ENCODE assay signal across 9 cellular contexts in the genomic region with DNA sequence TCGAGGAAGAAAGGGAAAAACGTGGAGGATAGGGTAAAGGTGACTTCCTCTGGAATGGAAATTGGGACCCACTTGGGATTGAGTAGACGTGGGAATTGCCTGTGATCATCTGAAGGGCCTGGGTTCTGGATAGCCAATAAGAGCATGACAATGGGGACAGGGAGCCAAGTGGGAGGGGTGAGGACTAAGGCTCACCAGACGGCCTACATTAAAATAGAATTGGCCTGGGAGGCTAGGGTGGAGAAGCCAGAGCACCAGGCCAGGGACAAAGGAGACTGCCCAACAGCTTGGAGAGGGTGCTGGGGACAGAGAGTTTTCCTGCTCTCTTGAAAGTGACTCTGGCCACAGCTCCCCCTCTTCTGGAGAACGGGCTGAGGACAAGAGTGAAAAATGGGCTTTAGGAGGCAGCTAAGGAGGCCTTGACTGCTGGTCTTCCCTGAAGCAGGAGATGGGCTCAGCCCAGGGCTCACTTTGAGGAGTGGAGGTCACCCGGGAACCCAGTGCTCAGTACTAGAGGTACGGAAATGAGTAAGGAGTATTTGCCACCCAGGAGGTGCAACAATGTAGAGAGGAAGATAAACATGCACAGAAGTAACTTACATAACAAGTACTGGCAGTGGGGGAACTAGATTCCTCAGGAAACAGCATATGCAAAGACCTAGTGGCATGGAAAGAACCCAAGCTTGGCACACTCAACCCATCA. TPM values are rescaled to one million over a fixed set of nuclear protein-coding genes. Genes with fewer than 3 reads are reported as not detected.
DNase-seq lines count a peak whose midpoint lies in the region; ATAC-seq and TF ChIP-seq lines count a peak whose summit lies in the region.
"Had no signal": no experiment of that assay in that cellular context is flagged by ENCODE, and none has a peak within 500 bp of the region (broad histone marks: within the 10 kb centered on the region; RNA-seq: fewer than 3 reads in every experiment).

No MANE protein-coding gene starts in this region.

- no peaks in the 10 kb centered on the region for H3K79me2 ChIP-seq in GM23248 (ENCODE audit: insufficient read depth)

- H3K9me3 ChIP-seq in left lung (no peaks in the 10 kb centered on the region), GM23248 (ENCODE audit: low read depth) (no peaks in the 10 kb centered on the region)

- no peaks in the 10 kb centered on the region for H3K9me3 Mint-ChIP-seq in T-helper 1 cell treated with Interleukin-12 subunit alpha and Interleukin-12 subunit beta and Interleukin-4 antibody, amounts not matched to agents 30 μg/mL and 1 μg/mL, for 36 hours
- H3K9me3 Mint-ChIP-seq in chondrocyte (ENCODE audit: low read depth): no peaks in the 10 kb centered on the region

- ATAC-seq in left lung: peak; percentile 72
- ATAC-seq in GM18520 (IDR thresholded peaks at IDR 0.05; ENCODE audit: unreplicated experiment): no peak

- peaks cover 15% of the 10 kb centered on the region for H3K4me1 Mint-ChIP-seq in T-helper 1 cell treated with Interleukin-12 subunit alpha and Interleukin-12 subunit beta and Interleukin-4 antibody, amounts not matched to agents 30 μg/mL and 1 μg/mL, for 36 hours (ENCODE audit: low read depth)
- peaks cover 18% of the 10 kb centered on the region for H3K4me1 Mint-ChIP-seq in chondrocyte (ENCODE audit: low read depth)

- no peaks in the 10 kb centered on the region for H3K27me3 Mint-ChIP-seq in T-helper 1 cell treated with Interleukin-12 subunit alpha and Interleukin-12 subunit beta and Interleukin-4 antibody, amounts not matched to agents 30 μg/mL and 1 μg/mL, for 36 hours (ENCODE audit: low read depth)
- no peaks in the 10 kb centered on the region for H3K27me3 Mint-ChIP-seq in chondrocyte (ENCODE audit: low read depth)

- 50 to 52% methylated on average over 7 of the region's 7 CpGs for WGBS in GM23248 (ENCODE audit: low coverage in 1 of 2, low lambda C conversion rate in 2 of 2, missing lambda C conversion rate in 2 of 2), 2 experiments

- peaks cover 13% of the 10 kb centered on the region for H3K36me3 Mint-ChIP-seq in T-helper 1 cell treated with Interleukin-12 subunit alpha and Interleukin-12 subunit beta and Interleukin-4 antibody, amounts not matched to agents 30 μg/mL and 1 μg/mL, for 36 hours (ENCODE audit: low read depth)
- peaks cover 4% of the 10 kb centered on the region for H3K36me3 Mint-ChIP-seq in chondrocyte (ENCODE audit: low read depth)

- no peaks in the 10 kb centered on the region for H4K20me1 ChIP-seq in GM23248 (ENCODE audit: insufficient read depth)

- no peak overlapping the region for H2AFZ ChIP-seq in GM23248

- H3F3A ChIP-seq in GM23248 (ENCODE audit: insufficient read depth): peaks cover 5% of the 10 kb centered on the region; the same call in 1 of the 2 replicates

- H3K27me3 ChIP-seq in left lung (no peaks in the 10 kb centered on the region), GM23248 (replicated peaks; ENCODE audit: insufficient read depth) (no peaks in the 10 kb centered on the region)

- H3K9me2 ChIP-seq in GM23248 (ENCODE audit: insufficient read depth): no peaks in the 10 kb centered on the region

- intact Hi-C loops in left lung (cut with DNase I): no loop called here

- no peak overlapping the region for H3K9ac ChIP-seq in GM23248

- H3K4me3 Mint-ChIP-seq in T-helper 1 cell treated with Interleukin-12 subunit alpha and Interleukin-12 subunit beta and Interleukin-4 antibody, amounts not matched to agents 30 μg/mL and 1 μg/mL, for 36 hours: no peak overlapping the region
- no peak overlapping the region for H3K4me3 Mint-ChIP-seq in chondrocyte (ENCODE audit: unreplicated experiment)

- TF ChIP-seq CTCF in chondrocyte (IDR thresholded peaks at IDR 0.05): no peak
- TF ChIP-seq CTCF in left lung (IDR thresholded peaks at IDR 0.05): no peak

- H3K36me3 ChIP-seq in left lung: peaks cover 0 to 16% of the 10 kb centered on the region in 2 donors
- no peaks in the 10 kb centered on the region for H3K36me3 ChIP-seq in GM23248 (ENCODE audit: low read depth)

- in situ Hi-C loops in GM23248 (cut with MboI): no loop called here

- peak overlapping the region; percentile 52 for H3K27ac Mint-ChIP-seq in T-helper 1 cell treated with Interleukin-12 subunit alpha and Interleukin-12 subunit beta and Interleukin-4 antibody, amounts not matched to agents 30 μg/mL and 1 μg/mL, for 36 hours
- peak overlapping the region; percentile 2 for H3K27ac Mint-ChIP-seq in chondrocyte (ENCODE audit: unreplicated experiment)

- no peak for DNase-seq in T-helper 1 cell
- DNase-seq in chondrocyte (ENCODE audit: low spot score): no peak
- no peak for DNase-seq in left lung
- DNase-seq in MV-4-11 (lab: John Stamatoyannopoulos, UW): no peak
- no peak for DNase-seq in GM23248
- DNase-seq: NCI-H1694 treated with DMSO at 0.1 percent for 48 hours had no signal

- H3K4me3 ChIP-seq in left lung (no peak overlapping the region), GM23248 (no peak overlapping the region)

- peak overlapping the region; percentile 65 to 85 for H3K27ac ChIP-seq in left lung
- H3K27ac ChIP-seq in temporal lobe (ENCODE audit: low read depth, low read length): peak overlapping the region; percentile 53
- H3K27ac ChIP-seq in GM23248: no peak overlapping the region

- H3K4me1 ChIP-seq in left lung (peaks cover 12 to 47% of the 10 kb centered on the region in 2 donors), GM23248 (ENCODE audit: insufficient read depth) (peaks cover 14% of the 10 kb centered on the region)

- H3K4me2 ChIP-seq in GM23248 (ENCODE audit: unreplicated experiment): no peak overlapping the region

RNA-seq across cellular contexts. Expression of gene INKA2, which starts 18.8 kb away (rescaled TPM):
- total RNA-seq in chondrocyte: 2.8 to 5.4 TPM (median 3.6 TPM) in 3 replicates
- 10 to 100 TPM in 1 of 2 donors, 1 to 10 TPM in 1; 7.2 to 13.8 TPM for total RNA-seq in left lung
- 2.7 TPM for total RNA-seq in temporal lobe
- 0.63 and 1.3 TPM in 2 replicates for total RNA-seq in GM23248 (2014; rRNA removed; shearing (Covaris generic))
- 1.2 and 1.3 TPM in 2 replicates for polyA plus RNA-seq in GM23248 (2016; fragmentation: Nextera tagmentation; extraction: Ambion mirVana)

RNA-seq across cellular contexts. Expression of gene DDX20, which starts 35.3 kb away (rescaled TPM):
- 9.9 to 10.7 TPM (median 10.0 TPM) in 3 replicates for total RNA-seq in chondrocyte
- total RNA-seq in left lung: 10 to 100 TPM; 10.6 to 12.2 TPM
- total RNA-seq in temporal lobe: 17.0 TPM
- total RNA-seq in GM23248 (2014; rRNA removed; shearing (Covaris generic)): 20.1 and 24.2 TPM in 2 replicates
- 9.4 and 11.5 TPM in 2 replicates for polyA plus RNA-seq in GM23248 (2016; fragmentation: Nextera tagmentation; extraction: Ambion mirVana)
